1 cellular context compared by ENCODE assay signal in the genomic region with DNA sequence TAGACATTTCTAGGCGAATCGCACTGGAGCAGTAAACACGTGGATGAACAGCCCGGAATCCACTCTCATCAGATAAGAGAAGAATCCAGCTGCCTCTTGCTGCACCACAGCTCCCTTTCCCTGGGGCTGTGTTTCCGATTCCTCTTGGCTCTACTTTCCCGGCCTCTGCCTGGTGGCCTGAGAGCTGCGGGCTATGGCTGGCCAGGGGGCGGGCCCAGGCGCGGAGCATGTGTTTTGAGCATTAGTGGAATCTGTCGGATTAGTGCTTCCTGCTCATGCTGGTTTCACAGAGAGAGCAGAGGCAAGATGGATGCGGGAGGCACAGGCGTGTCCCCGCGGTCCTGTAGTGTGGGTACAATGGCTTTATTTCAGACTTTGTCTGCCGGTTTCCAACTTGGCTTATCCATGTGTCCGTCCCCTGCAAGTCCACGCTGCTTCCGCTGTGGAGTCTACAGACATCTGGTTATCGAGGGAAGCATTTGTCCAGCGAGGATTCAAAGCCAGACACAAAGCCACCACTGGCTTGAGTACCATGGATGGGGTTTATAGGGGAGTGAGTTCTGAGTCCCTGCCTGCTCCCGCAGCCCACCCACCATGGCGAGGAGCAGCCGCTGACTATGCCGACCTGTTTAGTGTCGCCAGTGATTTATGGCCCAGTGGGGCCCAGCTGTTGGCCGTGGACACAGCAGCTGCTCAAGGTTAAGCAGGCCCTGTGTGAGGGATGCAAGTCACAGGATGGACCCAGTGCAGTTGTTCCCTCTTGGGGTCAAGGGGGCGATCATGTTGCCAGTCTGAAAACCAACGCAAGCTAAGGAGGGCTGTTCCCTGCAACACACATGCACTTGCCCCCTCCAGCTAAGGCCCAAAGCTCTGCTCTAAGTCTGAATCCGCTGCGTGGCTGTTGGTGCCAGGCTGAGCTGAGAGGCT.
TF ChIP-seq lines count a peak whose summit lies in the region.

No MANE protein-coding gene starts in this region.

TF ChIP-seq in HepG2, 621 proteins besides CTCF, POLR2A, EP300 and RAD21 (continued from another document):
- TF ChIP-seq, protein P1, sequence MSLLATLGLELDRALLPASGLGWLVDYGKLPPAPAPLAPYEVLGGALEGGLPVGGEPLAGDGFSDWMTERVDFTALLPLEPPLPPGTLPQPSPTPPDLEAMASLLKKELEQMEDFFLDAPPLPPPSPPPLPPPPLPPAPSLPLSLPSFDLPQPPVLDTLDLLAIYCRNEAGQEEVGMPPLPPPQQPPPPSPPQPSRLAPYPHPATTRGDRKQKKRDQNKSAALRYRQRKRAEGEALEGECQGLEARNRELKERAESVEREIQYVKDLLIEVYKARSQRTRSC (CRISPR knock-in tag; IDR thresholded peaks at IDR 0.05; ENCODE audit: low read depth) = no peak
- TF ChIP-seq CHCHD3 (CRISPR knock-in tag; IDR thresholded peaks at IDR 0.05) (0 out of 2 replicates have a peak, but pooled peaks have one; percentile 35), TARDBP (CRISPR knock-in tag; IDR thresholded peaks at IDR 0.05) (0 out of 2 replicates have a peak, but pooled peaks have one; percentile 13), MEIS1 (CRISPR knock-in tag; IDR thresholded peaks at IDR 0.05; ENCODE audit: borderline replicate concordance) (peak; percentile 60; the same call in 1 of the 2 replicates), ZFY (CRISPR knock-in tag; IDR thresholded peaks at IDR 0.05) (peak; percentile 55; the same call in 1 of the 2 replicates), WIZ (CRISPR knock-in tag; IDR thresholded peaks at IDR 0.05) (0 out of 2 replicates have a peak, but pooled peaks have one; percentile 17), ZNF790 (CRISPR knock-in tag; IDR thresholded peaks at IDR 0.05; ENCODE audit: borderline replicate concordance) (no peak), MIXL1 (CRISPR knock-in tag; IDR thresholded peaks at IDR 0.05) (peak; percentile 58; the same call in 1 of the 2 replicates), ZNF652 (CRISPR knock-in tag; IDR thresholded peaks at IDR 0.05; ENCODE audit: borderline replicate concordance, low read depth) (no peak), ZNF274 (CRISPR knock-in tag; IDR thresholded peaks at IDR 0.05) (0 out of 2 replicates have a peak, but pooled peaks have one; percentile 63), SAP130 (CRISPR knock-in tag; IDR thresholded peaks at IDR 0.05; ENCODE audit: low read depth) (peak; percentile 81), SP1 (IDR thresholded peaks at IDR 0.05) (no peak), SP1 (CRISPR knock-in tag; IDR thresholded peaks at IDR 0.05) (peak; percentile 53; the same call in 1 of the 2 replicates), PRDM10 (CRISPR knock-in tag; IDR thresholded peaks at IDR 0.05; ENCODE audit: low read depth) (0 out of 2 replicates have a peak, but pooled peaks have one; percentile 54), ZFX (CRISPR knock-in tag; IDR thresholded peaks at IDR 0.05; ENCODE audit: low read depth) (peak; percentile 82), ZNF17 (CRISPR knock-in tag; IDR thresholded peaks at IDR 0.05) (peak; percentile 70; the same call in 1 of the 2 replicates), ZMYM4 (CRISPR knock-in tag; IDR thresholded peaks at IDR 0.05) (peak; percentile 19; the same call in 1 of the 2 replicates), SMARCC2 (IDR thresholded peaks at IDR 0.05) (no peak), ELF3 (CRISPR knock-in tag; IDR thresholded peaks at IDR 0.05) (peak; percentile 61), YY1 (IDR thresholded peaks at IDR 0.05; ENCODE audit: insufficient read depth, insufficient replicate concordance, low read depth, low read length) (peak; percentile 46), POLR2AphosphoS5 (IDR thresholded peaks at IDR 0.05; ENCODE audit: low read depth, low read length) (peak; percentile 47; the same call in 1 of the 2 replicates), TGIF2 (CRISPR knock-in tag; IDR thresholded peaks at IDR 0.05) (0 out of 2 replicates have a peak, but pooled peaks have one; percentile 51), ZNF224 (CRISPR knock-in tag; IDR thresholded peaks at IDR 0.05) (0 out of 2 replicates have a peak, but pooled peaks have one; percentile 52), ZNF337 (CRISPR knock-in tag; IDR thresholded peaks at IDR 0.05; ENCODE audit: borderline replicate concordance, low read depth) (0 out of 2 replicates have a peak, but pooled peaks have one; percentile 22), MBNL3 (CRISPR knock-in tag; conservative IDR thresholded peaks at IDR 0.05) (no peak), ZNF12 (CRISPR knock-in tag; IDR thresholded peaks at IDR 0.05) (0 out of 2 replicates have a peak, but pooled peaks have one; percentile 13), ZNF598 (CRISPR knock-in tag; IDR thresholded peaks at IDR 0.05; ENCODE audit: borderline replicate concordance) (peak; percentile 50; the same call in 1 of the 2 replicates), NRL (CRISPR knock-in tag; IDR thresholded peaks at IDR 0.05; ENCODE audit: borderline replicate concordance) (peak; percentile 7; the same call in 1 of the 2 replicates), ZNF691 (CRISPR knock-in tag; IDR thresholded peaks at IDR 0.05; ENCODE audit: borderline replicate concordance, low read depth) (peak; percentile 32; the same call in 1 of the 2 replicates), ZNF292 (CRISPR knock-in tag; IDR thresholded peaks at IDR 0.05; ENCODE audit: borderline replicate concordance, low read depth) (peak; percentile 85)
- TF ChIP-seq, protein P2, sequence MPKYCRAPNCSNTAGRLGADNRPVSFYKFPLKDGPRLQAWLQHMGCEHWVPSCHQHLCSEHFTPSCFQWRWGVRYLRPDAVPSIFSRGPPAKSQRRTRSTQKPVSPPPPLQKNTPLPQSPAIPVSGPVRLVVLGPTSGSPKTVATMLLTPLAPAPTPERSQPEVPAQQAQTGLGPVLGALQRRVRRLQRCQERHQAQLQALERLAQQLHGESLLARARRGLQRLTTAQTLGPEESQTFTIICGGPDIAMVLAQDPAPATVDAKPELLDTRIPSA (CRISPR knock-in tag; IDR thresholded peaks at IDR 0.05; ENCODE audit: borderline replicate concordance) = no peak
- TF ChIP-seq, protein P3, sequence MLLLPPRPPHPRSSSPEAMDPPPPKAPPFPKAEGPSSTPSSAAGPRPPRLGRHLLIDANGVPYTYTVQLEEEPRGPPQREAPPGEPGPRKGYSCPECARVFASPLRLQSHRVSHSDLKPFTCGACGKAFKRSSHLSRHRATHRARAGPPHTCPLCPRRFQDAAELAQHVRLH (CRISPR knock-in tag; IDR thresholded peaks at IDR 0.05; ENCODE audit: borderline replicate concordance, low read depth) = peak; percentile 20; the same call in 1 of the 2 replicates
